ENCODE assay signal across 35 cellular contexts in the genomic region with DNA sequence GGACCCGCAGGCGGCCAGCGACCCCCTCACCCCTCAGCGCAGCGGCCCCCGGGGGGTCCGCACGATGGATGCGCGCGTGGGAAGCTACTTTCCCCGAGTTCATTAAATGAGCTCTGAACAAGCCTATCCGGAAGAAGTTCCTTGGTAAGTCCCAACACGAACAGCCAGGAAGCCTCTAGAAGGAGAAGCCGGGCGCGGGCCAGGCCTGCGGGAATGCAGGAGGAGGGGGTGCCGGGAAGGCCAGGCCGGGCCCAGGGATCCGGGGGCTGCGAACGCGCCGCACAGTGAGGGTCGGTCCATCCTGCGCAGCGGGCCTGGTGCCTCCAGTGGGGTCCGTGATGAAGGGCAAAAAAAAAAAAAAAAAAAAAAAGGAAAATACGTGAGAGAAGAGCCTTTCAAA. TPM values are rescaled to one million over a fixed set of nuclear protein-coding genes. Genes with fewer than 3 reads are reported as not detected.
"Had no signal": no experiment of that assay in that cellular context is flagged by ENCODE, and none has a peak within 500 bp of the region (broad histone marks: within the 10 kb centered on the region; RNA-seq: fewer than 3 reads in every experiment).

No MANE protein-coding gene starts in this region.

- H3K27ac ChIP-seq: hepatocyte, pancreas, prostate gland, right lobe of liver, stomach, testis, thyroid gland, transverse colon, upper lobe of left lung, vagina had no signal

- H3K4me3 Mint-ChIP-seq: memory B cell; naive thymus-derived CD4-positive, alpha-beta T cell; natural killer cell treated with Interleukin-12 subunit alpha and Interleukin-12 subunit beta and Interleukin-15 and Interleukin-18, amount 100 ng/mL, for 72 hours; stimulated activated naive B cell treated with anti-CD40 and anti-IgM and Interleukin-4, amounts not matched to agents 10 μg/mL and 1 μg/mL and 100 μg/mL, for 72 hours had no signal

- H3K4me3 ChIP-seq: hepatocyte, lung, mucosa of descending colon, pancreas, prostate gland, right lobe of liver, smooth muscle cell, stomach, thyroid gland, transverse colon, upper lobe of left lung, vagina had no signal

- H3K27me3 ChIP-seq: hepatocyte, pancreas, right lobe of liver, stomach, testis, thyroid gland, transverse colon, upper lobe of left lung, vagina had no signal

- H3K27me3 Mint-ChIP-seq: memory B cell; naive thymus-derived CD4-positive, alpha-beta T cell; natural killer cell treated with Interleukin-12 subunit alpha and Interleukin-12 subunit beta and Interleukin-15 and Interleukin-18, amount 100 ng/mL, for 72 hours; stimulated activated naive B cell treated with anti-CD40 and anti-IgM and Interleukin-4, amounts not matched to agents 10 μg/mL and 1 μg/mL and 100 μg/mL, for 72 hours had no signal

- FAIRE-seq: pancreas had no signal

- DNase-seq: islet precursor cell; kidney glomerular epithelial cell; left cardiac atrium; midbrain; naive thymus-derived CD4-positive, alpha-beta T cell; nucleus accumbens; retina; stimulated activated CD4-positive, alpha-beta T cell treated with anti-CD3 and anti-CD28 coated beads, Interleukin-12 subunit alpha, Interleukin-12 subunit beta, amount 100 ng/mL, for 4 hours; stimulated activated CD4-positive, alpha-beta T cell treated with anti-CD3 and anti-CD28 coated beads, Interleukin-15, amount 100 ng/mL, for 24 hours; stimulated activated CD4-positive, alpha-beta T cell treated with anti-CD3 and anti-CD28 coated beads, Interleukin-2, amount 100 ng/mL, for 24 hours; stimulated activated CD4-positive, alpha-beta T cell treated with anti-CD3 and anti-CD28 coated beads, Interleukin-4, amount 100 ng/mL, for 1 hour; stimulated activated naive B cell treated with anti-CD40 and anti-IgM and Interleukin-4, amounts not matched to agents 10 μg/mL and 1 μg/mL and 100 μg/mL, for 72 hours; stimulated activated naive CD8-positive, alpha-beta T cell treated with anti-CD3 and anti-CD28 coated beads, Interleukin-15, Interleukin-2, amounts not matched to agents 100 U/mL and 50 U/mL, for 24 hours; stomach; testis; thyroid gland; transverse colon had no signal

- ATAC-seq: left cardiac atrium; left lobe of liver; mucosa of descending colon; naive thymus-derived CD4-positive, alpha-beta T cell; pancreas; right lobe of liver; stimulated activated naive B cell treated with anti-CD40 and anti-IgM and Interleukin-4, amounts not matched to agents 10 μg/mL and 1 μg/mL and 100 μg/mL, for 72 hours; stimulated activated naive CD8-positive, alpha-beta T cell treated with anti-CD3 and anti-CD28 coated beads, Interleukin-15, Interleukin-2, amounts not matched to agents 100 U/mL and 50 U/mL, for 24 hours had no signal

- H3K36me3 Mint-ChIP-seq: natural killer cell treated with Interleukin-12 subunit alpha and Interleukin-12 subunit beta and Interleukin-15 and Interleukin-18, amount 100 ng/mL, for 72 hours had no signal

- H3K4me1 Mint-ChIP-seq: memory B cell; stimulated activated naive B cell treated with anti-CD40 and anti-IgM and Interleukin-4, amounts not matched to agents 10 μg/mL and 1 μg/mL and 100 μg/mL, for 72 hours had no signal

- H3K4me1 ChIP-seq: pancreas, prostate gland, right lobe of liver, testis, thyroid gland, transverse colon, upper lobe of left lung, vagina had no signal

- H3K27ac Mint-ChIP-seq: memory B cell; naive thymus-derived CD4-positive, alpha-beta T cell; natural killer cell treated with Interleukin-12 subunit alpha and Interleukin-12 subunit beta and Interleukin-15 and Interleukin-18, amount 100 ng/mL, for 72 hours; stimulated activated naive B cell treated with anti-CD40 and anti-IgM and Interleukin-4, amounts not matched to agents 10 μg/mL and 1 μg/mL and 100 μg/mL, for 72 hours had no signal

- H3K9me3 ChIP-seq: mucosa of descending colon, pancreas, prostate gland, right lobe of liver, stomach, testis, thyroid gland, transverse colon, upper lobe of left lung, vagina had no signal

- H3K9me3 Mint-ChIP-seq: memory B cell; naive thymus-derived CD4-positive, alpha-beta T cell; natural killer cell treated with Interleukin-12 subunit alpha and Interleukin-12 subunit beta and Interleukin-15 and Interleukin-18, amount 100 ng/mL, for 72 hours; stimulated activated naive B cell treated with anti-CD40 and anti-IgM and Interleukin-4, amounts not matched to agents 10 μg/mL and 1 μg/mL and 100 μg/mL, for 72 hours had no signal

RNA-seq across cellular contexts. Expression of a gene that starts 49.7 kb away (rescaled TPM):
- total RNA-seq: left cardiac atrium; mesenteric fat pad; myocyte; naive thymus-derived CD4-positive, alpha-beta T cell; natural killer cell treated with Interleukin-12 subunit alpha and Interleukin-12 subunit beta and Interleukin-15 and Interleukin-18, amount 100 ng/mL, for 72 hours; osteoblast; skeletal muscle tissue; smooth muscle cell; thyroid gland; urinary bladder had no signal
- polyA plus RNA-seq: naive thymus-derived CD4-positive, alpha-beta T cell; neural cell; smooth muscle cell; urinary bladder had no signal
